Comparison of ENCODE assay signal across 1 cellular context in genomic region chr2:240437861-240438809, GRCh38.
TF ChIP-seq lines count a peak whose summit lies in the region.

No MANE protein-coding gene starts in this region.

TF ChIP-seq in HepG2, 621 proteins besides CTCF, POLR2A, EP300 and RAD21 (continued from another document and continues in another):
- TF ChIP-seq KDM5B (CRISPR knock-in tag; IDR thresholded peaks at IDR 0.05; ENCODE audit: borderline replicate concordance) (peak; percentile 15; the same call in 1 of the 2 replicates), AKAP8 (CRISPR knock-in tag; IDR thresholded peaks at IDR 0.05) (no peak), ZNF691 (CRISPR knock-in tag; IDR thresholded peaks at IDR 0.05; ENCODE audit: borderline replicate concordance, low read depth) (peak; percentile 58; the same call in 1 of the 2 replicates), ZBTB7B (CRISPR knock-in tag; IDR thresholded peaks at IDR 0.05) (peak; percentile 63; the same call in 1 of the 2 replicates), SALL1 (CRISPR knock-in tag; IDR thresholded peaks at IDR 0.05) (peak; percentile 19; the same call in 1 of the 2 replicates), ZNF772 (CRISPR knock-in tag; IDR thresholded peaks at IDR 0.05) (no peak), HMG20B (CRISPR knock-in tag; conservative IDR thresholded peaks at IDR 0.05) (no peak), HNRNPH1 (optimal IDR thresholded peaks at IDR 0.05; ENCODE audit: low read depth, low read length) (no peak), GABPB1 (CRISPR knock-in tag; IDR thresholded peaks at IDR 0.05) (peak; percentile 46; the same call in 1 of the 2 replicates), YY1 (IDR thresholded peaks at IDR 0.05; ENCODE audit: insufficient read depth, insufficient replicate concordance, low read depth, low read length) (peak; percentile 50), TAF15 (IDR thresholded peaks at IDR 0.05; ENCODE audit: low read depth, low read length, poor library complexity, severe bottlenecking) (no peak), ISX (CRISPR knock-in tag; conservative IDR thresholded peaks at IDR 0.05) (no peak), FOXC1 (CRISPR knock-in tag; IDR thresholded peaks at IDR 0.05; ENCODE audit: borderline replicate concordance) (peak; percentile 42; the same call in 1 of the 2 replicates), SP5 (CRISPR knock-in tag; IDR thresholded peaks at IDR 0.05; ENCODE audit: borderline replicate concordance, low read depth) (no peak), ZNF788 (CRISPR knock-in tag; IDR thresholded peaks at IDR 0.05; ENCODE audit: borderline replicate concordance) (peak; percentile 30; the same call in 1 of the 2 replicates), HNRNPLL (IDR thresholded peaks at IDR 0.05; ENCODE audit: low read depth, low read length, poor library complexity, severe bottlenecking) (peak; percentile 34), NR0B2 (CRISPR knock-in tag; IDR thresholded peaks at IDR 0.05) (peak; percentile 33; the same call in 1 of the 2 replicates), ZNF468 (CRISPR knock-in tag; IDR thresholded peaks at IDR 0.05) (no peak), MAX (IDR thresholded peaks at IDR 0.05) (peak; percentile 33; the same call in 1 of the 2 replicates), MAZ (IDR thresholded peaks at IDR 0.05; ENCODE audit: borderline replicate concordance, low read depth, low read length) (peak; percentile 49; the same call in 1 of the 2 replicates), MAZ (CRISPR knock-in tag; IDR thresholded peaks at IDR 0.05; ENCODE audit: low read depth) (no peak), SATB2 (CRISPR knock-in tag; IDR thresholded peaks at IDR 0.05) (no peak), KDM3A (CRISPR knock-in tag; IDR thresholded peaks at IDR 0.05; ENCODE audit: low read depth) (peak; percentile 52; the same call in 1 of the 2 replicates), BCL6 (CRISPR knock-in tag; IDR thresholded peaks at IDR 0.05) (0 out of 2 replicates have a peak, but pooled peaks have one; percentile 23), ZNF34 (CRISPR knock-in tag; IDR thresholded peaks at IDR 0.05; ENCODE audit: borderline replicate concordance) (0 out of 2 replicates have a peak, but pooled peaks have one; percentile 3), HOXD1 (CRISPR knock-in tag; IDR thresholded peaks at IDR 0.05) (no peak), NFKB2 (CRISPR knock-in tag; IDR thresholded peaks at IDR 0.05; ENCODE audit: borderline replicate concordance) (peak; percentile 81; the same call in 1 of the 2 replicates), ZNF12 (CRISPR knock-in tag; IDR thresholded peaks at IDR 0.05) (no peak), KDM2A (CRISPR knock-in tag; IDR thresholded peaks at IDR 0.05; ENCODE audit: borderline replicate concordance, low read depth) (peak; percentile 80), CBX5 (CRISPR knock-in tag; IDR thresholded peaks at IDR 0.05; ENCODE audit: borderline replicate concordance) (0 out of 2 replicates have a peak, but pooled peaks have one; percentile 44), ZHX1 (CRISPR knock-in tag; IDR thresholded peaks at IDR 0.05; ENCODE audit: low read depth) (no peak), ZNF792 (CRISPR knock-in tag; IDR thresholded peaks at IDR 0.05) (0 out of 2 replicates have a peak, but pooled peaks have one; percentile 49), ZNF446 (CRISPR knock-in tag; IDR thresholded peaks at IDR 0.05) (no peak), ZNF501 (CRISPR knock-in tag; IDR thresholded peaks at IDR 0.05) (0 out of 2 replicates have a peak, but pooled peaks have one; percentile 60), ZNF225 (CRISPR knock-in tag; IDR thresholded peaks at IDR 0.05) (no peak; the same call in 1 of the 2 replicates), ISL2 (CRISPR knock-in tag; IDR thresholded peaks at IDR 0.05) (peak; percentile 42; the same call in 1 of the 2 replicates), ZFYVE20 (CRISPR knock-in tag; IDR thresholded peaks at IDR 0.05; ENCODE audit: borderline replicate concordance, low read depth) (no peak), PHF20 (CRISPR knock-in tag; IDR thresholded peaks at IDR 0.05) (no peak), PITX1 (CRISPR knock-in tag; IDR thresholded peaks at IDR 0.05) (peak; percentile 33; the same call in 1 of the 2 replicates), SMAD1 (CRISPR knock-in tag; IDR thresholded peaks at IDR 0.05; ENCODE audit: borderline replicate concordance, low read depth) (0 out of 2 replicates have a peak, but pooled peaks have one; percentile 42), ETV5 (CRISPR knock-in tag; IDR thresholded peaks at IDR 0.05; ENCODE audit: borderline replicate concordance) (0 out of 2 replicates have a peak, but pooled peaks have one; percentile 18)
- TF ChIP-seq, protein P1, sequence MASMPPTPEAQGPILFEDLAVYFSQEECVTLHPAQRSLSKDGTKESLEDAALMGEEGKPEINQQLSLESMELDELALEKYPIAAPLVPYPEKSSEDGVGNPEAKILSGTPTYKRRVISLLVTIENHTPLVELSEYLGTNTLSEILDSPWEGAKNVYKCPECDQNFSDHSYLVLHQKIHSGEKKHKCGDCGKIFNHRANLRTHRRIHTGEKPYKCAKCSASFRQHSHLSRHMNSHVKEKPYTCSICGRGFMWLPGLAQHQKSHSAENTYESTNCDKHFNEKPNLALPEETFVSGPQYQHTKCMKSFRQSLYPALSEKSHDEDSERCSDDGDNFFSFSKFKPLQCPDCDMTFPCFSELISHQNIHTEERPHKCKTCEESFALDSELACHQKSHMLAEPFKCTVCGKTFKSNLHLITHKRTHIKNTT (CRISPR knock-in tag; IDR thresholded peaks at IDR 0.05): 0 out of 2 replicates have a peak, but pooled peaks have one; percentile 58
- TF ChIP-seq, protein P2, sequence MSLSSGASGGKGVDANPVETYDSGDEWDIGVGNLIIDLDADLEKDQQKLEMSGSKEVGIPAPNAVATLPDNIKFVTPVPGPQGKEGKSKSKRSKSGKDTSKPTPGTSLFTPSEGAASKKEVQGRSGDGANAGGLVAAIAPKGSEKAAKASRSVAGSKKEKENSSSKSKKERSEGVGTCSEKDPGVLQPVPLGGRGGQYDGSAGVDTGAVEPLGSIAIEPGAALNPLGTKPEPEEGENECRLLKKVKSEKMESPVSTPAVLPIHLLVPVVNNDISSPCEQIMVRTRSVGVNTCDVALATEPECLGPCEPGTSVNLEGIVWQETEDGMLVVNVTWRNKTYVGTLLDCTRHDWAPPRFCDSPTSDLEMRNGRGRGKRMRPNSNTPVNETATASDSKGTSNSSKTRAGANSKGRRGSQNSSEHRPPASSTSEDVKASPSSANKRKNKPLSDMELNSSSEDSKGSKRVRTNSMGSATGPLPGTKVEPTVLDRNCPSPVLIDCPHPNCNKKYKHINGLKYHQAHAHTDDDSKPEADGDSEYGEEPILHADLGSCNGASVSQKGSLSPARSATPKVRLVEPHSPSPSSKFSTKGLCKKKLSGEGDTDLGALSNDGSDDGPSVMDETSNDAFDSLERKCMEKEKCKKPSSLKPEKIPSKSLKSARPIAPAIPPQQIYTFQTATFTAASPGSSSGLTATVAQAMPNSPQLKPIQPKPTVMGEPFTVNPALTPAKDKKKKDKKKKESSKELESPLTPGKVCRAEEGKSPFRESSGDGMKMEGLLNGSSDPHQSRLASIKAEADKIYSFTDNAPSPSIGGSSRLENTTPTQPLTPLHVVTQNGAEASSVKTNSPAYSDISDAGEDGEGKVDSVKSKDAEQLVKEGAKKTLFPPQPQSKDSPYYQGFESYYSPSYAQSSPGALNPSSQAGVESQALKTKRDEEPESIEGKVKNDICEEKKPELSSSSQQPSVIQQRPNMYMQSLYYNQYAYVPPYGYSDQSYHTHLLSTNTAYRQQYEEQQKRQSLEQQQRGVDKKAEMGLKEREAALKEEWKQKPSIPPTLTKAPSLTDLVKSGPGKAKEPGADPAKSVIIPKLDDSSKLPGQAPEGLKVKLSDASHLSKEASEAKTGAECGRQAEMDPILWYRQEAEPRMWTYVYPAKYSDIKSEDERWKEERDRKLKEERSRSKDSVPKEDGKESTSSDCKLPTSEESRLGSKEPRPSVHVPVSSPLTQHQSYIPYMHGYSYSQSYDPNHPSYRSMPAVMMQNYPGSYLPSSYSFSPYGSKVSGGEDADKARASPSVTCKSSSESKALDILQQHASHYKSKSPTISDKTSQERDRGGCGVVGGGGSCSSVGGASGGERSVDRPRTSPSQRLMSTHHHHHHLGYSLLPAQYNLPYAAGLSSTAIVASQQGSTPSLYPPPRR (CRISPR knock-in tag; IDR thresholded peaks at IDR 0.05; ENCODE audit: borderline replicate concordance): no peak
- TF ChIP-seq, protein P3, sequence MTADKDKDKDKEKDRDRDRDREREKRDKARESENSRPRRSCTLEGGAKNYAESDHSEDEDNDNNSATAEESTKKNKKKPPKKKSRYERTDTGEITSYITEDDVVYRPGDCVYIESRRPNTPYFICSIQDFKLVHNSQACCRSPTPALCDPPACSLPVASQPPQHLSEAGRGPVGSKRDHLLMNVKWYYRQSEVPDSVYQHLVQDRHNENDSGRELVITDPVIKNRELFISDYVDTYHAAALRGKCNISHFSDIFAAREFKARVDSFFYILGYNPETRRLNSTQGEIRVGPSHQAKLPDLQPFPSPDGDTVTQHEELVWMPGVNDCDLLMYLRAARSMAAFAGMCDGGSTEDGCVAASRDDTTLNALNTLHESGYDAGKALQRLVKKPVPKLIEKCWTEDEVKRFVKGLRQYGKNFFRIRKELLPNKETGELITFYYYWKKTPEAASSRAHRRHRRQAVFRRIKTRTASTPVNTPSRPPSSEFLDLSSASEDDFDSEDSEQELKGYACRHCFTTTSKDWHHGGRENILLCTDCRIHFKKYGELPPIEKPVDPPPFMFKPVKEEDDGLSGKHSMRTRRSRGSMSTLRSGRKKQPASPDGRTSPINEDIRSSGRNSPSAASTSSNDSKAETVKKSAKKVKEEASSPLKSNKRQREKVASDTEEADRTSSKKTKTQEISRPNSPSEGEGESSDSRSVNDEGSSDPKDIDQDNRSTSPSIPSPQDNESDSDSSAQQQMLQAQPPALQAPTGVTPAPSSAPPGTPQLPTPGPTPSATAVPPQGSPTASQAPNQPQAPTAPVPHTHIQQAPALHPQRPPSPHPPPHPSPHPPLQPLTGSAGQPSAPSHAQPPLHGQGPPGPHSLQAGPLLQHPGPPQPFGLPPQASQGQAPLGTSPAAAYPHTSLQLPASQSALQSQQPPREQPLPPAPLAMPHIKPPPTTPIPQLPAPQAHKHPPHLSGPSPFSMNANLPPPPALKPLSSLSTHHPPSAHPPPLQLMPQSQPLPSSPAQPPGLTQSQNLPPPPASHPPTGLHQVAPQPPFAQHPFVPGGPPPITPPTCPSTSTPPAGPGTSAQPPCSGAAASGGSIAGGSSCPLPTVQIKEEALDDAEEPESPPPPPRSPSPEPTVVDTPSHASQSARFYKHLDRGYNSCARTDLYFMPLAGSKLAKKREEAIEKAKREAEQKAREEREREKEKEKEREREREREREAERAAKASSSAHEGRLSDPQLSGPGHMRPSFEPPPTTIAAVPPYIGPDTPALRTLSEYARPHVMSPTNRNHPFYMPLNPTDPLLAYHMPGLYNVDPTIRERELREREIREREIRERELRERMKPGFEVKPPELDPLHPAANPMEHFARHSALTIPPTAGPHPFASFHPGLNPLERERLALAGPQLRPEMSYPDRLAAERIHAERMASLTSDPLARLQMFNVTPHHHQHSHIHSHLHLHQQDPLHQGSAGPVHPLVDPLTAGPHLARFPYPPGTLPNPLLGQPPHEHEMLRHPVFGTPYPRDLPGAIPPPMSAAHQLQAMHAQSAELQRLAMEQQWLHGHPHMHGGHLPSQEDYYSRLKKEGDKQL (CRISPR knock-in tag; IDR thresholded peaks at IDR 0.05; ENCODE audit: low read depth): no peak
- TF ChIP-seq, protein P4, sequence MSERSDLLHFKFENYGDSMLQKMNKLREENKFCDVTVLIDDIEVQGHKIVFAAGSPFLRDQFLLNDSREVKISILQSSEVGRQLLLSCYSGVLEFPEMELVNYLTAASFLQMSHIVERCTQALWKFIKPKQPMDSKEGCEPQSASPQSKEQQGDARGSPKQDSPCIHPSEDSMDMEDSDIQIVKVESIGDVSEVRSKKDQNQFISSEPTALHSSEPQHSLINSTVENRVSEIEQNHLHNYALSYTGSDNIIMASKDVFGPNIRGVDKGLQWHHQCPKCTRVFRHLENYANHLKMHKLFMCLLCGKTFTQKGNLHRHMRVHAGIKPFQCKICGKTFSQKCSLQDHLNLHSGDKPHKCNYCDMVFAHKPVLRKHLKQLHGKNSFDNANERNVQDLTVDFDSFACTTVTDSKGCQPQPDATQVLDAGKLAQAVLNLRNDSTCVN (CRISPR knock-in tag; IDR thresholded peaks at IDR 0.05; ENCODE audit: borderline replicate concordance): peak; percentile 76; the same call in 1 of the 2 replicates
- TF ChIP-seq, protein P5, sequence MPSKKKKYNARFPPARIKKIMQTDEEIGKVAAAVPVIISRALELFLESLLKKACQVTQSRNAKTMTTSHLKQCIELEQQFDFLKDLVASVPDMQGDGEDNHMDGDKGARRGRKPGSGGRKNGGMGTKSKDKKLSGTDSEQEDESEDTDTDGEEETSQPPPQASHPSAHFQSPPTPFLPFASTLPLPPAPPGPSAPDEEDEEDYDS (CRISPR knock-in tag; IDR thresholded peaks at IDR 0.05): peak; percentile 32; the same call in 1 of the 2 replicates
